Comparison of ENCODE assay signal across 23 cellular contexts in the genomic region with DNA sequence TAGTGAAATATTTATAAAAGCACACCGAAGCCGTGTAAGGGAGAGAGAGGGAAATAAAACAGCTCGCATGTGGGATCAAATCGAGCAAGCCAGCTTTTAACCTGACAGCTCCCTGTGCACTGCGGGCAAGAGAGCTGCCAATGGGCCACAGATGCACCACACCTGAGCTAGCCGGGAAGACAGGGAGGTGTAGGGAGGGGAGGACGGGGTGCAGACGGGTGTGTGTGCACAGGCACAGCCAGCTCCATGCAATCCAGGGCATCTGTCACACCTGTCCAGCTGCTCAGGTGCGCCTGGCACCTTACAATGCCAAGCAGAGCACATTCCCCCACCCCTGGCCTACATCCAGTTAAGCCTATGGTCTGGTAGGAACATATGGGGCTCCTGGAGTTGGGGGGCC.
"Had no signal": no experiment of that assay in that cellular context is flagged by ENCODE, and none has a peak within 500 bp of the region (broad histone marks: within the 10 kb centered on the region; RNA-seq: fewer than 3 reads in every experiment).

No MANE protein-coding gene starts in this region.

- H3K4me3 Mint-ChIP-seq: activated CD4-positive, alpha-beta T cell treated with anti-CD3 and anti-CD28 coated beads for 36 hours; activated CD8-positive, alpha-beta memory T cell treated with anti-CD3 and anti-CD28 coated beads, Interleukin-2, amount 10 ng/mL, durations not matched to agents 7 days and 5 days; activated CD8-positive, alpha-beta T cell treated with anti-CD3 and anti-CD28 coated beads, Interleukin-2, amount 10 ng/mL, durations not matched to agents 7 days and 5 days; activated T-cell treated with anti-CD3 and anti-CD28 coated beads, Interleukin-2, amount 50 U/mL, for 72 hours; central memory CD8-positive, alpha-beta T cell; dendritic cell treated with granulocyte-macrophage colony-stimulating factor and Interleukin-4, amounts not matched to agents 40 ng/mL and 50 ng/mL, for 4 days; natural killer cell; neural progenitor cell; T-helper 2 cell treated with Interferon-gamma antibody and Interleukin-4, amounts not matched to agents 5 μg/mL and 100 μg/mL, for 36 hours had no signal

- ATAC-seq: activated CD4-positive, alpha-beta T cell treated with anti-CD3 and anti-CD28 coated beads for 36 hours; activated CD8-positive, alpha-beta memory T cell treated with anti-CD3 and anti-CD28 coated beads, Interleukin-2, amount 10 ng/mL, durations not matched to agents 7 days and 5 days; activated CD8-positive, alpha-beta T cell treated with anti-CD3 and anti-CD28 coated beads, Interleukin-2, amount 10 ng/mL, durations not matched to agents 7 days and 5 days; activated T-cell treated with anti-CD3 and anti-CD28 coated beads, Interleukin-2, amount 50 U/mL, for 72 hours; foreskin keratinocyte; heart right ventricle; left lobe of liver; lower lobe of right lung; natural killer cell; right cardiac atrium had no signal

- H3K9me3 ChIP-seq: esophagus muscularis mucosa, heart right ventricle, lower lobe of right lung, transverse colon, uterus had no signal

- H2AFZ ChIP-seq: neural progenitor cell had no signal

- H3K4me3 ChIP-seq: esophagus muscularis mucosa, heart right ventricle, lower lobe of right lung, neural progenitor cell, transverse colon, uterus had no signal

- H3K4me2 ChIP-seq: neural progenitor cell had no signal

- H3K27me3 Mint-ChIP-seq: activated CD4-positive, alpha-beta T cell treated with anti-CD3 and anti-CD28 coated beads for 36 hours; central memory CD8-positive, alpha-beta T cell had no signal

- H3K27me3 ChIP-seq: foreskin keratinocyte, uterus had no signal

- H3K36me3 Mint-ChIP-seq: activated CD8-positive, alpha-beta memory T cell treated with anti-CD3 and anti-CD28 coated beads, Interleukin-2, amount 10 ng/mL, durations not matched to agents 7 days and 5 days; natural killer cell; neural progenitor cell had no signal

- H3K4me1 ChIP-seq: foreskin keratinocyte, transverse colon had no signal

- H3K36me3 ChIP-seq: esophagus muscularis mucosa, heart right ventricle, lower lobe of right lung, neural progenitor cell, transverse colon, uterus had no signal

- DNase-seq: activated CD4-positive, alpha-beta T cell treated with anti-CD3 and anti-CD28 coated beads for 36 hours; activated CD4-positive, CD25-positive, alpha-beta regulatory T cell; activated CD8-positive, alpha-beta memory T cell treated with anti-CD3 and anti-CD28 coated beads, Interleukin-2, amount 10 ng/mL, durations not matched to agents 7 days and 5 days; activated CD8-positive, alpha-beta T cell treated with anti-CD3 and anti-CD28 coated beads, Interleukin-2, amount 10 ng/mL, durations not matched to agents 7 days and 5 days; activated naive CD4-positive, alpha-beta T cell treated with anti-CD3 and anti-CD28 coated beads, Interleukin-2, amount 50 U/mL, for 16 hours; activated T-cell treated with anti-CD3 and anti-CD28 coated beads, Interleukin-2, amount 50 U/mL, for 72 hours; foreskin keratinocyte; heart right ventricle; kidney glomerular epithelial cell; lower lobe of right lung; mesenchymal stem cell; natural killer cell; right cardiac atrium; stimulated activated naive CD4-positive, alpha-beta T cell; T-helper 1 cell; transverse colon; uterus had no signal

- H3K9me3 Mint-ChIP-seq: activated T-cell treated with anti-CD3 and anti-CD28 coated beads, Interleukin-2, amount 50 U/mL, for 72 hours; central memory CD8-positive, alpha-beta T cell; dendritic cell treated with granulocyte-macrophage colony-stimulating factor and Interleukin-4, amounts not matched to agents 40 ng/mL and 50 ng/mL, for 4 days; natural killer cell; neural progenitor cell; T-helper 2 cell treated with Interferon-gamma antibody and Interleukin-4, amounts not matched to agents 5 μg/mL and 100 μg/mL, for 36 hours had no signal

- H3K27ac Mint-ChIP-seq: activated CD4-positive, alpha-beta T cell treated with anti-CD3 and anti-CD28 coated beads for 36 hours; activated CD8-positive, alpha-beta memory T cell treated with anti-CD3 and anti-CD28 coated beads, Interleukin-2, amount 10 ng/mL, durations not matched to agents 7 days and 5 days; activated T-cell treated with anti-CD3 and anti-CD28 coated beads, Interleukin-2, amount 50 U/mL, for 72 hours; dendritic cell treated with granulocyte-macrophage colony-stimulating factor and Interleukin-4, amounts not matched to agents 40 ng/mL and 50 ng/mL, for 4 days; neural progenitor cell; T-helper 2 cell treated with Interferon-gamma antibody and Interleukin-4, amounts not matched to agents 5 μg/mL and 100 μg/mL, for 36 hours had no signal

- H3K27ac ChIP-seq: esophagus muscularis mucosa, foreskin keratinocyte, lower lobe of right lung, neural progenitor cell, transverse colon, uterus had no signal
